Comparison of ENCODE assay signal across 1 cellular context in the genomic region with DNA sequence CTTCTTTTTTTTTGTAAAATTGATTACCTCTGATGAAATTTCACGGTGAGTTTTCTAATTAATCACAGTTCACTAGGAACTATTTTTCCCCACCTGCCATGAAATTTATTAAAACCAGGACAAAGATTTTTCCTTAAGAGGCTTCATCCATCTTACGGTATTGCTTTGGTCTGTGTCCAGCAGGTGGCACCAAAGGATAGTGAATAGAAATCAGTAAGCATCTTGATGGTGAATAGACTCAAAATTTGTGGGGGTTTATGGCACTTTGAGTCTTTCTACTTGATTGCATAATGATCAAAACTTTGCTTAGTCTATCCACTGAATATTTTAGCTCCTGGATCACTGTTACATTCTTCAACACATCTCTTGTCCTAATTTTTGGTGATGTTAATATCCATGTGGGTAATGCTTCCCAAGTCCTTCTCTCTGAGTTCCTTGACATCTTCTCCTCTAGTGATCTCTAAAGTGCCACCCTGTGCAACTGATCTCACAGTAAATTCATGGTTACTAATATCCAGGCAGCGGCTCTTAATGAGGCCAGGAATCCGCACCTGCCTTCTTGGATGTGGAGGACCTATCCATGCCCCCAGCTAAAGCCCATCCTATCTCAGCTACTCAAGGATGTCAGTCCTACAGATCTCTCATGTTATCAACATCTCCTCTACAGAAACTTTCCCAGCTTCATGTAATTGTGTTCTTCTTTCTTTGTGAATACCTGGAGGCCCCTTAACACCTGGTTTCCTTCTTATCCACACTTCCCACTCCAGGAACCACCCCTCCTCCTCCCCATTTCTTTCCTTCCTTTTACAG.
TF ChIP-seq lines count a peak whose summit lies in the region.

No MANE protein-coding gene starts in this region.

TF ChIP-seq in GM23338, 12 proteins besides CTCF, POLR2A, EP300 and RAD21 (continued from another document):
- TF ChIP-seq, protein P1, sequence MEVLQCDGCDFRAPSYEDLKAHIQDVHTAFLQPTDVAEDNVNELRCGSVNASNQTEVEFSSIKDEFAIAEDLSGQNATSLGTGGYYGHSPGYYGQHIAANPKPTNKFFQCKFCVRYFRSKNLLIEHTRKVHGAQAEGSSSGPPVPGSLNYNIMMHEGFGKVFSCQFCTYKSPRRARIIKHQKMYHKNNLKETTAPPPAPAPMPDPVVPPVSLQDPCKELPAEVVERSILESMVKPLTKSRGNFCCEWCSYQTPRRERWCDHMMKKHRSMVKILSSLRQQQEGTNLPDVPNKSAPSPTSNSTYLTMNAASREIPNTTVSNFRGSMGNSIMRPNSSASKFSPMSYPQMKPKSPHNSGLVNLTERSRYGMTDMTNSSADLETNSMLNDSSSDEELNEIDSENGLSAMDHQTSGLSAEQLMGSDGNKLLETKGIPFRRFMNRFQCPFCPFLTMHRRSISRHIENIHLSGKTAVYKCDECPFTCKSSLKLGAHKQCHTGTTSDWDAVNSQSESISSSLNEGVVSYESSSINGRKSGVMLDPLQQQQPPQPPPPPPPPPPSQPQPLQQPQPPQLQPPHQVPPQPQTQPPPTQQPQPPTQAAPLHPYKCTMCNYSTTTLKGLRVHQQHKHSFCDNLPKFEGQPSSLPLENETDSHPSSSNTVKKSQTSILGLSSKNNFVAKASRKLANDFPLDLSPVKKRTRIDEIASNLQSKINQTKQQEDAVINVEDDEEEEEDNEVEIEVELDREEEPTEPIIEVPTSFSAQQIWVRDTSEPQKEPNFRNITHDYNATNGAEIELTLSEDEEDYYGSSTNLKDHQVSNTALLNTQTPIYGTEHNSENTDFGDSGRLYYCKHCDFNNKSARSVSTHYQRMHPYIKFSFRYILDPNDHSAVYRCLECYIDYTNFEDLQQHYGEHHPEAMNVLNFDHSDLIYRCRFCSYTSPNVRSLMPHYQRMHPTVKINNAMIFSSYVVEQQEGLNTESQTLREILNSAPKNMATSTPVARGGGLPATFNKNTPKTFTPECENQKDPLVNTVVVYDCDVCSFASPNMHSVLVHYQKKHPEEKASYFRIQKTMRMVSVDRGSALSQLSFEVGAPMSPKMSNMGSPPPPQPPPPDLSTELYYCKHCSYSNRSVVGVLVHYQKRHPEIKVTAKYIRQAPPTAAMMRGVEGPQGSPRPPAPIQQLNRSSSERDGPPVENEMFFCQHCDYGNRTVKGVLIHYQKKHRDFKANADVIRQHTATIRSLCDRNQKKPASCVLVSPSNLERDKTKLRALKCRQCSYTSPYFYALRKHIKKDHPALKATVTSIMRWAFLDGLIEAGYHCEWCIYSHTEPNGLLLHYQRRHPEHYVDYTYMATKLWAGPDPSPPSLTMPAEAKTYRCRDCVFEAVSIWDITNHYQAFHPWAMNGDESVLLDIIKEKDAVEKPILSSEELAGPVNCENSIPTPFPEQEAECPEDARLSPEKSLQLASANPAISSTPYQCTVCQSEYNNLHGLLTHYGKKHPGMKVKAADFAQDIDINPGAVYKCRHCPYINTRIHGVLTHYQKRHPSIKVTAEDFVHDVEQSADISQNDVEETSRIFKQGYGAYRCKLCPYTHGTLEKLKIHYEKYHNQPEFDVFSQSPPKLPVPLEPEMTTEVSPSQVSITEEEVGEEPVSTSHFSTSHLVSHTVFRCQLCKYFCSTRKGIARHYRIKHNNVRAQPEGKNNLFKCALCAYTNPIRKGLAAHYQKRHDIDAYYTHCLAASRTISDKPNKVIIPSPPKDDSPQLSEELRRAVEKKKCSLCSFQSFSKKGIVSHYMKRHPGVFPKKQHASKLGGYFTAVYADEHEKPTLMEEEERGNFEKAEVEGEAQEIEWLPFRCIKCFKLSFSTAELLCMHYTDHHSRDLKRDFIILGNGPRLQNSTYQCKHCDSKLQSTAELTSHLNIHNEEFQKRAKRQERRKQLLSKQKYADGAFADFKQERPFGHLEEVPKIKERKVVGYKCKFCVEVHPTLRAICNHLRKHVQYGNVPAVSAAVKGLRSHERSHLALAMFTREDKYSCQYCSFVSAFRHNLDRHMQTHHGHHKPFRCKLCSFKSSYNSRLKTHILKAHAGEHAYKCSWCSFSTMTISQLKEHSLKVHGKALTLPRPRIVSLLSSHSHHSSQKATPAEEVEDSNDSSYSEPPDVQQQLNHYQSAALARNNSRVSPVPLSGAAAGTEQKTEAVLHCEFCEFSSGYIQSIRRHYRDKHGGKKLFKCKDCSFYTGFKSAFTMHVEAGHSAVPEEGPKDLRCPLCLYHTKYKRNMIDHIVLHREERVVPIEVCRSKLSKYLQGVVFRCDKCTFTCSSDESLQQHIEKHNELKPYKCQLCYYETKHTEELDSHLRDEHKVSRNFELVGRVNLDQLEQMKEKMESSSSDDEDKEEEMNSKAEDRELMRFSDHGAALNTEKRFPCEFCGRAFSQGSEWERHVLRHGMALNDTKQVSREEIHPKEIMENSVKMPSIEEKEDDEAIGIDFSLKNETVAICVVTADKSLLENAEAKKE (CRISPR knock-in tag; IDR thresholded peaks at IDR 0.05) = no peak
- TF ChIP-seq CREB1 (CRISPR knock-in tag; IDR thresholded peaks at IDR 0.05; ENCODE audit: low read depth) = no peak
- no peak for TF ChIP-seq NANOG (IDR thresholded peaks at IDR 0.05; ENCODE audit: borderline replicate concordance)
- TF ChIP-seq, protein P2, sequence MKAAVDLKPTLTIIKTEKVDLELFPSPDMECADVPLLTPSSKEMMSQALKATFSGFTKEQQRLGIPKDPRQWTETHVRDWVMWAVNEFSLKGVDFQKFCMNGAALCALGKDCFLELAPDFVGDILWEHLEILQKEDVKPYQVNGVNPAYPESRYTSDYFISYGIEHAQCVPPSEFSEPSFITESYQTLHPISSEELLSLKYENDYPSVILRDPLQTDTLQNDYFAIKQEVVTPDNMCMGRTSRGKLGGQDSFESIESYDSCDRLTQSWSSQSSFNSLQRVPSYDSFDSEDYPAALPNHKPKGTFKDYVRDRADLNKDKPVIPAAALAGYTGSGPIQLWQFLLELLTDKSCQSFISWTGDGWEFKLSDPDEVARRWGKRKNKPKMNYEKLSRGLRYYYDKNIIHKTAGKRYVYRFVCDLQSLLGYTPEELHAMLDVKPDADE (IDR thresholded peaks at IDR 0.05) = no peak
- TF ChIP-seq POLR2AphosphoS5 (IDR thresholded peaks at IDR 0.05; ENCODE audit: low read depth) = no peak
- TF ChIP-seq EZH2 (IDR thresholded peaks at IDR 0.05; ENCODE audit: low read depth, unreplicated experiment) = no peak
- TF ChIP-seq ZNF114 (CRISPR knock-in tag; IDR thresholded peaks at IDR 0.05) = no peak
- TF ChIP-seq JUNB (IDR thresholded peaks at IDR 0.05; ENCODE audit: unreplicated experiment) = no peak
- no peak for TF ChIP-seq ZNF331 (CRISPR knock-in tag; IDR thresholded peaks at IDR 0.05; ENCODE audit: low read depth)
- TF ChIP-seq STAT1 (IDR thresholded peaks at IDR 0.05; ENCODE audit: unreplicated experiment) = no peak
- TF ChIP-seq, protein P3, sequence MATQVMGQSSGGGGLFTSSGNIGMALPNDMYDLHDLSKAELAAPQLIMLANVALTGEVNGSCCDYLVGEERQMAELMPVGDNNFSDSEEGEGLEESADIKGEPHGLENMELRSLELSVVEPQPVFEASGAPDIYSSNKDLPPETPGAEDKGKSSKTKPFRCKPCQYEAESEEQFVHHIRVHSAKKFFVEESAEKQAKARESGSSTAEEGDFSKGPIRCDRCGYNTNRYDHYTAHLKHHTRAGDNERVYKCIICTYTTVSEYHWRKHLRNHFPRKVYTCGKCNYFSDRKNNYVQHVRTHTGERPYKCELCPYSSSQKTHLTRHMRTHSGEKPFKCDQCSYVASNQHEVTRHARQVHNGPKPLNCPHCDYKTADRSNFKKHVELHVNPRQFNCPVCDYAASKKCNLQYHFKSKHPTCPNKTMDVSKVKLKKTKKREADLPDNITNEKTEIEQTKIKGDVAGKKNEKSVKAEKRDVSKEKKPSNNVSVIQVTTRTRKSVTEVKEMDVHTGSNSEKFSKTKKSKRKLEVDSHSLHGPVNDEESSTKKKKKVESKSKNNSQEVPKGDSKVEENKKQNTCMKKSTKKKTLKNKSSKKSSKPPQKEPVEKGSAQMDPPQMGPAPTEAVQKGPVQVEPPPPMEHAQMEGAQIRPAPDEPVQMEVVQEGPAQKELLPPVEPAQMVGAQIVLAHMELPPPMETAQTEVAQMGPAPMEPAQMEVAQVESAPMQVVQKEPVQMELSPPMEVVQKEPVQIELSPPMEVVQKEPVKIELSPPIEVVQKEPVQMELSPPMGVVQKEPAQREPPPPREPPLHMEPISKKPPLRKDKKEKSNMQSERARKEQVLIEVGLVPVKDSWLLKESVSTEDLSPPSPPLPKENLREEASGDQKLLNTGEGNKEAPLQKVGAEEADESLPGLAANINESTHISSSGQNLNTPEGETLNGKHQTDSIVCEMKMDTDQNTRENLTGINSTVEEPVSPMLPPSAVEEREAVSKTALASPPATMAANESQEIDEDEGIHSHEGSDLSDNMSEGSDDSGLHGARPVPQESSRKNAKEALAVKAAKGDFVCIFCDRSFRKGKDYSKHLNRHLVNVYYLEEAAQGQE (IDR thresholded peaks at IDR 0.05; ENCODE audit: unreplicated experiment) = no peak
